Comparison of ENCODE assay signal across 15 cellular contexts in the genomic region with DNA sequence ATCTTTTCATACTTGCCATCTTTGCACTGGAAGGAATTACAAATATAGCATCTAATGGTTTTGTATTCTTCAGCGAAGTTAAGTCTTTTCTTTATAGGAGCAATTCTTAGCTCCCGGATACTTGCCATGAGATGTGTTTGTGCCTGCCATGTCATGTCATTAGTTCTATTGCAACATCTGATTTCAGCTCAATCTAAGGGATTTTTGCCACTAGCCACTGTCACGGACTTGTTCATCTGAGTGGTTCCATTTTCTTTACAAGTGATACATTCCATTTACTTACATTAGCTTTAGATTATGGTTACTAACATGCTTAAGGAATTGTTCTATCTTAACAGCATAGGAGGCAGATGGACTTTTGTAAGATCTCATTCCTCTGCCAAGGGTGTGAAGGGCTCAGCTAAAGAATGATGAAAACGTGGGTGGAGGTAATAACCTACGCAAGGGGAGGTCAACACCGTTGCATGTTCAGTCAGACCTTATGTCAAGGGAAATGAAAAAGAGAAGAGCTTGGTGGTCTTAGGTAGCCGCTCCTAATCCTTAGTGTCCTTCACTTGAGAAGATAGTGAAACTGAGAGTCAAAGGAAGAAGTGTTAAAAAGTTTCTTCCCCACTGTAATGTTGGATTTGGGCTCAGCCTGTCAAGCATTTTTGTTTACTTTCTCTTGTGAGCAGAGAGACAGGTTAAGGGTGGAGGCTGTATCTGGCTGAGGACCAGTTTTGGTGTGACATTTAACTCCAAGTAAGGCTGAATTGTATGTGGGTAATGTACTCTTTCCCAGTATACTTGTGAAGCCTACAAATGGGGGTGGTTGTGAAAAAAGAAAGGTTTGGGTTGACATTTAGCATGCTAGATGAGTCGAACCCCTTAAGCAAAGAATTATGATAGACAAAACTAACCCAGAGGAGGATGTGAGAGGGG. TPM values are rescaled to one million over a fixed set of nuclear protein-coding genes. Genes with fewer than 3 reads are reported as not detected.
DNase-seq lines count a peak whose midpoint lies in the region; ATAC-seq, FAIRE-seq and TF ChIP-seq lines count a peak whose summit lies in the region.
"Had no signal": no experiment of that assay in that cellular context is flagged by ENCODE, and none has a peak within 500 bp of the region (broad histone marks: within the 10 kb centered on the region; RNA-seq: fewer than 3 reads in every experiment).

No MANE protein-coding gene starts in this region.

- H3K4me3 Mint-ChIP-seq in activated CD4-positive, alpha-beta T cell treated with anti-CD3 and anti-CD28 coated beads for 36 hours, result peak overlapping the region; percentile 48
- peak overlapping the region; percentile 8 for H3K4me3 Mint-ChIP-seq in neural crest cell
- H3K4me3 Mint-ChIP-seq: GM23338, nephron progenitor cell had no signal

- no peaks in the 10 kb centered on the region for H3K36me3 Mint-ChIP-seq in activated CD4-positive, alpha-beta T cell treated with anti-CD3 and anti-CD28 coated beads for 36 hours (ENCODE audit: low read depth)
- H3K36me3 Mint-ChIP-seq in activated naive CD4-positive, alpha-beta T cell treated with anti-CD3 and anti-CD28 coated beads, Interleukin-2, amount 50 U/mL, for 72 hours, result peaks cover 0 to 11% of the 10 kb centered on the region in 2 donors
- no peaks in the 10 kb centered on the region for H3K36me3 Mint-ChIP-seq in neural crest cell (ENCODE audit: low read depth)

- no peaks in the 10 kb centered on the region for H3K9me3 Mint-ChIP-seq in activated CD4-positive, alpha-beta T cell treated with anti-CD3 and anti-CD28 coated beads for 36 hours (ENCODE audit: low read depth)
- no peaks in the 10 kb centered on the region for H3K9me3 Mint-ChIP-seq in activated naive CD4-positive, alpha-beta T cell treated with anti-CD3 and anti-CD28 coated beads, Interleukin-2, amount 50 U/mL, for 72 hours
- no peaks in the 10 kb centered on the region for H3K9me3 Mint-ChIP-seq in neural crest cell
- H3K9me3 Mint-ChIP-seq: GM23338, nephron progenitor cell had no signal

- H3K9me3 ChIP-seq in HAP-1, result no peaks in the 10 kb centered on the region
- H3K9me3 ChIP-seq: right atrium auricular region, upper lobe of right lung had no signal

- no peak overlapping the region for H3K4me3 ChIP-seq in HAP-1
- H3K4me3 ChIP-seq: GM23338, right atrium auricular region, upper lobe of right lung had no signal

- ATAC-seq in activated CD4-positive, alpha-beta T cell treated with anti-CD3 and anti-CD28 coated beads for 36 hours, result peak; percentile 62
- peak; percentile 50 to 53 for ATAC-seq in activated naive CD4-positive, alpha-beta T cell treated with anti-CD3 and anti-CD28 coated beads, Interleukin-2, amount 50 U/mL, for 72 hours
- ATAC-seq in HG03108 (IDR thresholded peaks at IDR 0.05; ENCODE audit: unreplicated experiment), result no peak
- ATAC-seq: GM23338, upper lobe of right lung had no signal

- no peaks in the 10 kb centered on the region for H3K27me3 Mint-ChIP-seq in activated CD4-positive, alpha-beta T cell treated with anti-CD3 and anti-CD28 coated beads for 36 hours
- H3K27me3 Mint-ChIP-seq in neural crest cell (ENCODE audit: low read depth), result peaks cover 5% of the 10 kb centered on the region

- no peaks in the 10 kb centered on the region for H3K27me3 ChIP-seq in HAP-1 (ENCODE audit: low read depth)
- H3K27me3 ChIP-seq: brain microvascular endothelial cell, right atrium auricular region, upper lobe of right lung had no signal

- H3K4me1 ChIP-seq in HAP-1, result peaks cover 12% of the 10 kb centered on the region; the same call in 1 of the 2 replicates

- H3K27ac Mint-ChIP-seq in activated CD4-positive, alpha-beta T cell treated with anti-CD3 and anti-CD28 coated beads for 36 hours, result peak overlapping the region; percentile 88
- H3K27ac Mint-ChIP-seq in activated naive CD4-positive, alpha-beta T cell treated with anti-CD3 and anti-CD28 coated beads, Interleukin-2, amount 50 U/mL, for 72 hours, result peak overlapping the region in 1 of 2 donors; percentile 83
- H3K27ac Mint-ChIP-seq in neural crest cell (ENCODE audit: unreplicated experiment), result no peak overlapping the region
- H3K27ac Mint-ChIP-seq: GM23338, nephron progenitor cell had no signal

- peak; percentile 31 for DNase-seq in activated CD4-positive, alpha-beta T cell treated with anti-CD3 and anti-CD28 coated beads for 36 hours
- no peak for DNase-seq in activated CD4-positive, alpha-beta T cell treated with anti-CD3 and anti-CD28 coated beads, Interleukin-2, amount 50 U/mL, for 1 hour
- DNase-seq in GM13976 (ENCODE audit: low spot score) (peak; percentile 20), neural crest cell (ENCODE audit: low read depth, low spot score) (no peak), HAP-1 (ENCODE audit: low spot score in 2 of 2) (no peak), GM19239 (ENCODE audit: insufficient read length, low spot score) (no peak)
- no peak for DNase-seq in activated naive CD4-positive, alpha-beta T cell treated with anti-CD3 and anti-CD28 coated beads, Interleukin-2, amount 50 U/mL, for 72 hours (ENCODE audit: low spot score in 2 of 2)
- DNase-seq: NCI-H1417 treated with DMSO at 0.1 percent for 48 hours; nephron progenitor cell; stimulated activated CD4-positive, alpha-beta T cell treated with anti-CD3 and anti-CD28 coated beads, Interleukin-2, amount 100 ng/mL, for 48 hours; upper lobe of right lung had no signal

- CTCF ChIA-PET in activated CD4-positive, alpha-beta T cell treated with anti-CD3 and anti-CD28 coated beads for 36 hours (lab: Charles Lee), result interaction anchor here (0.7 to 1.1 kb wide), 4 partner anchors 20 to 1522 kb away, joined by 3 to 4 read pairs (median 4); a partner anchor contains a TSS

- POLR2A ChIA-PET in activated CD4-positive, alpha-beta T cell treated with anti-CD3 and anti-CD28 coated beads for 36 hours (lab: Charles Lee), result interaction anchor here (0.5 kb wide), 1 partner anchor 34 kb away, joined by 3 read pairs; no protein-coding TSS in a partner anchor

- intact Hi-C loops in activated CD4-positive, alpha-beta T cell treated with anti-CD3 and anti-CD28 coated beads for 36 hours (cut with DNase I, micrococcal nuclease), result loop anchor here in 1 of 2 experiments (10.0 kb wide), 1 partner anchor 51 kb away; no protein-coding TSS in a partner anchor

- no peak for FAIRE-seq in GM19239 (lab: Jason Lieb, UNC)

- in situ Hi-C loops in GM13976 (cut with MboI; ENCODE audit: low sequenced_read_pairs, unreplicated experiment) (no loop called here), HAP-1 (cut with MboI; ENCODE audit: low sequenced_read_pairs) (no loop called here)

- H3K4me1 Mint-ChIP-seq in activated CD4-positive, alpha-beta T cell treated with anti-CD3 and anti-CD28 coated beads for 36 hours, result peaks cover 40% of the 10 kb centered on the region
- peaks cover 16% of the 10 kb centered on the region for H3K4me1 Mint-ChIP-seq in neural crest cell

- no peaks in the 10 kb centered on the region for H3K36me3 ChIP-seq in HAP-1 (replicated peaks)
- H3K36me3 ChIP-seq: brain microvascular endothelial cell, right atrium auricular region, upper lobe of right lung had no signal

- TF ChIP-seq CTCF in GM13976 (IDR thresholded peaks at IDR 0.05; ENCODE audit: borderline replicate concordance, control extremely low read depth, extremely low read depth, insufficient read depth, missing control alignments), result no peak
- TF ChIP-seq CTCF in neural crest cell (conservative IDR thresholded peaks at IDR 0.05), result no peak

RNA-seq across cellular contexts. Expression of a gene that starts 3.6 kb away (rescaled TPM):
- 10 to 100 TPM; 20.9 to 22.1 TPM for total RNA-seq in activated CD4-positive, alpha-beta T cell treated with anti-CD3 and anti-CD28 coated beads for 36 hours
- 10 to 100 TPM; 32.1 to 35.1 TPM for total RNA-seq in activated naive CD4-positive, alpha-beta T cell treated with anti-CD3 and anti-CD28 coated beads, Interleukin-2, amount 50 U/mL, for 72 hours
- total RNA-seq in neural crest cell, result 14.9 and 17.4 TPM in 2 replicates

Comparison
In these comparisons a context has a peak if more than half of its experiments do, and no peak if none do; other contexts are left out.
1. DNase-seq: peak in activated CD4-positive, alpha-beta T cell treated with anti-CD3 and anti-CD28 coated beads for 36 hours (single experiment) and GM13976 (single experiment); none in activated CD4-positive, alpha-beta T cell treated with anti-CD3 and anti-CD28 coated beads, Interleukin-2, amount 50 U/mL, for 1 hour (single experiment), activated naive CD4-positive, alpha-beta T cell treated with anti-CD3 and anti-CD28 coated beads, Interleukin-2, amount 50 U/mL, for 72 hours (0 of 2), neural crest cell (single experiment), HAP-1 (0 of 2) and GM19239 (single experiment).